In the genomic region with DNA sequence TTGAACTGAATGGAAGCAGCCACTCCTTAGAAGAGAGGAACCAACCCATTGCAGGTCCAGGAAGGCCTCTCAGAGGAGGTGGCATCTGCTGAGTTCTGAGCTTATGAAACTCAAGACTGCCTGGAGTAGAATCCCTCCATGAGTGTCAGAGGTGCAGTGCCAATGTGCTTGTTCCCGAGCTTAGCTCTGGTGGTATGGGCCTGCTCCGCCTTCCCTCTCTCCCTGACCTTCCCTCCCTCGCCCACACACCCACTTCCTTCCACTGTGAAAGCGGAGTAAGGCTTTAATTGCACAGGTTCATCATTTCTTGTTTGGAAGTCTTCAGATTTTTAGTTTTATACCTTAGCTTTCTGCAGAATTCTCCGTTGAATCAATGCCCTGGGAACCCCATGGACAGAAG, we compare ENCODE assay signal across 1 cellular context.
TF ChIP-seq lines count a peak whose summit lies in the region.

No MANE protein-coding gene starts in this region.

TF ChIP-seq in GM23338, 12 proteins besides CTCF, POLR2A, EP300 and RAD21:
- TF ChIP-seq, protein P1, sequence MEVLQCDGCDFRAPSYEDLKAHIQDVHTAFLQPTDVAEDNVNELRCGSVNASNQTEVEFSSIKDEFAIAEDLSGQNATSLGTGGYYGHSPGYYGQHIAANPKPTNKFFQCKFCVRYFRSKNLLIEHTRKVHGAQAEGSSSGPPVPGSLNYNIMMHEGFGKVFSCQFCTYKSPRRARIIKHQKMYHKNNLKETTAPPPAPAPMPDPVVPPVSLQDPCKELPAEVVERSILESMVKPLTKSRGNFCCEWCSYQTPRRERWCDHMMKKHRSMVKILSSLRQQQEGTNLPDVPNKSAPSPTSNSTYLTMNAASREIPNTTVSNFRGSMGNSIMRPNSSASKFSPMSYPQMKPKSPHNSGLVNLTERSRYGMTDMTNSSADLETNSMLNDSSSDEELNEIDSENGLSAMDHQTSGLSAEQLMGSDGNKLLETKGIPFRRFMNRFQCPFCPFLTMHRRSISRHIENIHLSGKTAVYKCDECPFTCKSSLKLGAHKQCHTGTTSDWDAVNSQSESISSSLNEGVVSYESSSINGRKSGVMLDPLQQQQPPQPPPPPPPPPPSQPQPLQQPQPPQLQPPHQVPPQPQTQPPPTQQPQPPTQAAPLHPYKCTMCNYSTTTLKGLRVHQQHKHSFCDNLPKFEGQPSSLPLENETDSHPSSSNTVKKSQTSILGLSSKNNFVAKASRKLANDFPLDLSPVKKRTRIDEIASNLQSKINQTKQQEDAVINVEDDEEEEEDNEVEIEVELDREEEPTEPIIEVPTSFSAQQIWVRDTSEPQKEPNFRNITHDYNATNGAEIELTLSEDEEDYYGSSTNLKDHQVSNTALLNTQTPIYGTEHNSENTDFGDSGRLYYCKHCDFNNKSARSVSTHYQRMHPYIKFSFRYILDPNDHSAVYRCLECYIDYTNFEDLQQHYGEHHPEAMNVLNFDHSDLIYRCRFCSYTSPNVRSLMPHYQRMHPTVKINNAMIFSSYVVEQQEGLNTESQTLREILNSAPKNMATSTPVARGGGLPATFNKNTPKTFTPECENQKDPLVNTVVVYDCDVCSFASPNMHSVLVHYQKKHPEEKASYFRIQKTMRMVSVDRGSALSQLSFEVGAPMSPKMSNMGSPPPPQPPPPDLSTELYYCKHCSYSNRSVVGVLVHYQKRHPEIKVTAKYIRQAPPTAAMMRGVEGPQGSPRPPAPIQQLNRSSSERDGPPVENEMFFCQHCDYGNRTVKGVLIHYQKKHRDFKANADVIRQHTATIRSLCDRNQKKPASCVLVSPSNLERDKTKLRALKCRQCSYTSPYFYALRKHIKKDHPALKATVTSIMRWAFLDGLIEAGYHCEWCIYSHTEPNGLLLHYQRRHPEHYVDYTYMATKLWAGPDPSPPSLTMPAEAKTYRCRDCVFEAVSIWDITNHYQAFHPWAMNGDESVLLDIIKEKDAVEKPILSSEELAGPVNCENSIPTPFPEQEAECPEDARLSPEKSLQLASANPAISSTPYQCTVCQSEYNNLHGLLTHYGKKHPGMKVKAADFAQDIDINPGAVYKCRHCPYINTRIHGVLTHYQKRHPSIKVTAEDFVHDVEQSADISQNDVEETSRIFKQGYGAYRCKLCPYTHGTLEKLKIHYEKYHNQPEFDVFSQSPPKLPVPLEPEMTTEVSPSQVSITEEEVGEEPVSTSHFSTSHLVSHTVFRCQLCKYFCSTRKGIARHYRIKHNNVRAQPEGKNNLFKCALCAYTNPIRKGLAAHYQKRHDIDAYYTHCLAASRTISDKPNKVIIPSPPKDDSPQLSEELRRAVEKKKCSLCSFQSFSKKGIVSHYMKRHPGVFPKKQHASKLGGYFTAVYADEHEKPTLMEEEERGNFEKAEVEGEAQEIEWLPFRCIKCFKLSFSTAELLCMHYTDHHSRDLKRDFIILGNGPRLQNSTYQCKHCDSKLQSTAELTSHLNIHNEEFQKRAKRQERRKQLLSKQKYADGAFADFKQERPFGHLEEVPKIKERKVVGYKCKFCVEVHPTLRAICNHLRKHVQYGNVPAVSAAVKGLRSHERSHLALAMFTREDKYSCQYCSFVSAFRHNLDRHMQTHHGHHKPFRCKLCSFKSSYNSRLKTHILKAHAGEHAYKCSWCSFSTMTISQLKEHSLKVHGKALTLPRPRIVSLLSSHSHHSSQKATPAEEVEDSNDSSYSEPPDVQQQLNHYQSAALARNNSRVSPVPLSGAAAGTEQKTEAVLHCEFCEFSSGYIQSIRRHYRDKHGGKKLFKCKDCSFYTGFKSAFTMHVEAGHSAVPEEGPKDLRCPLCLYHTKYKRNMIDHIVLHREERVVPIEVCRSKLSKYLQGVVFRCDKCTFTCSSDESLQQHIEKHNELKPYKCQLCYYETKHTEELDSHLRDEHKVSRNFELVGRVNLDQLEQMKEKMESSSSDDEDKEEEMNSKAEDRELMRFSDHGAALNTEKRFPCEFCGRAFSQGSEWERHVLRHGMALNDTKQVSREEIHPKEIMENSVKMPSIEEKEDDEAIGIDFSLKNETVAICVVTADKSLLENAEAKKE (CRISPR knock-in tag; IDR thresholded peaks at IDR 0.05) = no peak
- TF ChIP-seq JUNB (IDR thresholded peaks at IDR 0.05; ENCODE audit: unreplicated experiment) = no peak
